In genomic region chr4:118348886-118349285, GRCh38 we compare ENCODE assay signal across 1 cellular context.
A peak's percentile ranks its signal among the peaks of the same experiment; 100 is the strongest.
TF ChIP-seq lines count a peak whose summit lies in the region.

No MANE protein-coding gene starts in this region.

TF ChIP-seq in HEK293, 187 proteins besides CTCF, POLR2A, EP300 and RAD21:
- peak; percentile 25; the same call in 1 of the 2 replicates for TF ChIP-seq ZNF366 (tag by site-specific recombination; conservative IDR thresholded peaks at IDR 0.05)
- TF ChIP-seq ZBTB20 (tag by site-specific recombination; IDR thresholded peaks at IDR 0.05) = no peak
